Comparison of ENCODE assay signal across 15 cellular contexts in the genomic region with DNA sequence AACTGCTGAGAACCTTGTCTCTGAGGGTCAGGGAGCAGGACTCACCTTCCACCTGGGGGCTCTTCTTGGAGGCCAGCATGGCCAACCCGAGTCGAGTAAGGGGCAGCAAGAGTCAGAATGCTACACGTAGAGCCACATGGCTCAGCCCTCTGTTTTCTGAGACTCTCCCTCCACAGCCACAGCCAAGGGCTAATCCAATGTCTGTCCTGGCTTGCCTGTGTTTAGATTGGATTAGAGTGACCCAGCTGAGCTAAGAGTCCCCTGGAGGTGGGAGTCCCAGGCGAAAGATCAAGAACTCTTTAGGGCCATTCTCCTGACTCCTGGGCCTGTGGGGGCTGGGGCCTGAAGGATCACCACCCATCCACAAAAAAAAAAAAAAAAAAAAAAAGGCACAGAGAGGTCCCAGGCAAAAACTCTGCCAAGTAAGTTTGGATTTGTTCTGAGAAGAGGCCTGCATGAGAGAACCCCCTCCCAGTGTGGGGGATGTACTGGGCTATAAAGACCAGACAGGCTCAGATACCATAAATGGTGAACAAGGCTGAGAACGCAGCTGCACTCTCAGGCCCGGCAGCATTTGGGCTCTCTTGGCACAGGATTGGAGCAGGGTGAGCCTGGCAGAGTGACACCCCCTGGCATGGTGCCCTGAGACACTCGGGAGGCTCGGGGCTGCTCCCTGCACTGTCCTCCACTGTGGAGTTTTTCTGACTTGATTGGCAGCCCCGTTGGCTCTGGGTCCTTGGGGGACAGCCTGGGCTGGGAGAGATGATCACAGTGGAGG.
DNase-seq lines count a peak whose midpoint lies in the region; ATAC-seq and TF ChIP-seq lines count a peak whose summit lies in the region.
"Had no signal": no experiment of that assay in that cellular context is flagged by ENCODE, and none has a peak within 500 bp of the region (broad histone marks: within the 10 kb centered on the region; RNA-seq: fewer than 3 reads in every experiment).

No MANE protein-coding gene starts in this region.

- intact Hi-C loops in head of caudate nucleus (cut with DNase I) = no loop called here

- peak; percentile 15 to 57 for ATAC-seq in upper lobe of left lung (ENCODE audit: low FRiP score in 2 of 2)
- ATAC-seq: stimulated activated naive CD8-positive, alpha-beta T cell treated with anti-CD3 and anti-CD28 coated beads, Interleukin-15, Interleukin-2, amounts not matched to agents 100 U/mL and 50 U/mL, for 24 hours had no signal

- peaks cover 6% of the 10 kb centered on the region for H3K27me3 Mint-ChIP-seq in nephron progenitor cell (ENCODE audit: low read depth, poor library complexity)

- H3K4me1 Mint-ChIP-seq in nephron progenitor cell = peaks cover 24% of the 10 kb centered on the region
- H3K4me1 Mint-ChIP-seq: activated naive CD4-positive, alpha-beta T cell treated with anti-CD3 and anti-CD28 coated beads, Interleukin-2, amount 50 U/mL, for 24 hours; WTC11 had no signal

- no peaks in the 10 kb centered on the region for H3K9me3 Mint-ChIP-seq in nephron progenitor cell
- H3K9me3 Mint-ChIP-seq: activated naive CD4-positive, alpha-beta T cell treated with anti-CD3 and anti-CD28 coated beads, Interleukin-2, amount 50 U/mL, for 24 hours had no signal

- no peaks in the 10 kb centered on the region for H3K9me3 ChIP-seq in upper lobe of left lung

- TF ChIP-seq CTCF in nephron progenitor cell (IDR thresholded peaks at IDR 0.05) (no peak), upper lobe of left lung (IDR thresholded peaks at IDR 0.05) (no peak)

- H3K27ac Mint-ChIP-seq in nephron progenitor cell = peak overlapping the region; percentile 83
- H3K27ac Mint-ChIP-seq: activated naive CD4-positive, alpha-beta T cell treated with anti-CD3 and anti-CD28 coated beads, Interleukin-2, amount 50 U/mL, for 24 hours; WTC11 had no signal

- H3K27ac ChIP-seq in upper lobe of left lung = no peak overlapping the region
- H3K27ac ChIP-seq: 22Rv1 had no signal

- no peaks in the 10 kb centered on the region for H3K4me1 ChIP-seq in upper lobe of left lung

- no peaks in the 10 kb centered on the region for H3K36me3 ChIP-seq in upper lobe of left lung

- H3K36me3 Mint-ChIP-seq in nephron progenitor cell (ENCODE audit: low read depth) = no peaks in the 10 kb centered on the region
- H3K36me3 Mint-ChIP-seq: activated naive CD4-positive, alpha-beta T cell treated with anti-CD3 and anti-CD28 coated beads, Interleukin-2, amount 50 U/mL, for 24 hours; WTC11 had no signal

- TF ChIP-seq POLR2A in upper lobe of left lung (IDR thresholded peaks at IDR 0.05) = no peak

- no peak overlapping the region for H3K4me3 Mint-ChIP-seq in nephron progenitor cell
- H3K4me3 Mint-ChIP-seq: activated naive CD4-positive, alpha-beta T cell treated with anti-CD3 and anti-CD28 coated beads, Interleukin-2, amount 50 U/mL, for 24 hours; WTC11 had no signal

- WGBS in upper lobe of left lung, 2 donors = 47 to 55% methylated on average over 6 to 9 of the region's 9 CpGs

- TF ChIP-seq EP300 in upper lobe of left lung (IDR thresholded peaks at IDR 0.05) = no peak

- no peak overlapping the region for H3K4me3 ChIP-seq in upper lobe of left lung
- H3K4me3 ChIP-seq: K562 had no signal

- DNase-seq in DMS 273 (lab: John Stamatoyannopoulos, UW; ENCODE audit: unreplicated experiment) (peak; percentile 80), DMS 273 treated with DMSO at 0.1 percent for 48 hours (lab: John Stamatoyannopoulos, UW) (no peak), head of caudate nucleus (peak; percentile 15 to 77 (median 56)), nephron progenitor cell (no peak), upper lobe of left lung (peak in 1 of 2 donors; percentile 9), SKM-1 treated with dmso at 0.1 percent for 144 hours (lab: John Stamatoyannopoulos, UW; ENCODE audit: unreplicated experiment) (no peak), GM03348 (ENCODE audit: low spot score) (no peak), NCI-H1417 (lab: John Stamatoyannopoulos, UW) (no peak)
- DNase-seq: central memory CD4-positive, alpha-beta T cell; NCI-H2081; stimulated activated naive CD8-positive, alpha-beta T cell treated with anti-CD3 and anti-CD28 coated beads, Interleukin-15, Interleukin-2, amounts not matched to agents 100 U/mL and 50 U/mL, for 24 hours had no signal

- H3K27me3 ChIP-seq in upper lobe of left lung = no peaks in the 10 kb centered on the region

Comparison
In these comparisons a context has a peak if more than half of its experiments do, and no peak if none do; other contexts are left out.
1. DNase-seq: peak in DMS 273 (single experiment) and head of caudate nucleus (42 of 42); none in DMS 273 treated with DMSO at 0.1 percent for 48 hours (single experiment), nephron progenitor cell (single experiment), SKM-1 treated with dmso at 0.1 percent for 144 hours (single experiment), GM03348 (single experiment) and NCI-H1417 (0 of 3).